ENCODE assay signal across 7 cellular contexts in the genomic region with DNA sequence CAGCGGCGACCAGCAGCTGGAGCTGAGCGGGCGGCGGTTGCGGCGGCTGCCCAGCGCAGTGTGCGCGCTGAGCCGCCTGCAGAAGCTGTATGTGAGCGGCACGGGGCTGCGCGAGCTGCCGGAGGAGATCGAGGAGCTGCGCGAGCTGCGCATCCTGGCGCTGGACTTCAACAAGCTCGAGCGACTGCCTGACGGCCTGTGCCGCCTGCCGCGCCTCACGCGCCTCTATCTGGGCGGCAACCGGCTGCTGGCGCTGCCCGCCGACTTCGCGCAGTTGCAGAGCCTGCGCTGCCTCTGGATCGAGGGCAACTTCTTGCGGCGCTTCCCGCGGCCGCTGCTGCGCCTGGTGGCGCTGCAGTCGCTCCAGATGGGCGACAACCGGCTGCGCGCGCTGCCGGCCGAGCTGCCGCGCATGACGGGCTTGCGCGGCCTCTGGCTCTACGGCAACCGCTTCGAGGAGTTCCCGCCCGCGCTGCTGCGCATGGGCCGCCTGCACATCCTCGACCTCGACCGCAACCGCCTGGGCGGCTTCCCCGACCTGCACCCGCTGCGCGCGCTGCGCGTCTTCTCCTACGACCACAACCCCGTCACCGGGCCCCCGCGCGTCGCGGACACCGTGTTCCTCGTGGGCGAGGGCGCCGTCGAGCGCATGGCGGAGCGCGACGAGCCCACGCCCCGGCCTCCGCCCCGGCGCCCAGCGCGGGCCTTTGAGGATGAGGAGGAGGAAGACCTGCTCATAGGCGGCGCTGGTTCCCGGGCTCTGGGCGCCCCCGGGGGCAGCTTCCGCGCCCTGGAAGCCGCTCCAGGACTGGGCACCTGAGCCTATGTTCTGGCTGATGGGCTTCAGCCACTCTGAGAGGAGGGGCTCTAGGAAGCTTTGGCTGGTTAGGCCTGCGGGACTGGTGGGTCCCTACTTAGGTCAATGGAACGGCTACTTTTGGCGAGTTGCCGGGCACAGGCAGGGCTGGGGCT. TPM values are rescaled to one million over a fixed set of nuclear protein-coding genes. Genes with fewer than 3 reads are reported as not detected.
A peak's percentile ranks its signal among the peaks of the same experiment; 100 is the strongest.
DNase-seq lines count a peak whose midpoint lies in the region; ATAC-seq, FAIRE-seq and TF ChIP-seq lines count a peak whose summit lies in the region.

No MANE protein-coding gene starts in this region.

- no peak overlapping the region for H3K27ac Mint-ChIP-seq in activated T-cell treated with anti-CD3 and anti-CD28 coated beads, Interleukin-2, amount 50 U/mL, for 72 hours
- no peak overlapping the region for H3K27ac Mint-ChIP-seq in natural killer cell treated with Interleukin-12 subunit alpha and Interleukin-12 subunit beta and Interleukin-15 and Interleukin-18, amount 100 ng/mL, for 72 hours

- peaks cover 9% of the 10 kb centered on the region for H3K4me1 Mint-ChIP-seq in activated T-cell treated with anti-CD3 and anti-CD28 coated beads, Interleukin-2, amount 50 U/mL, for 72 hours (ENCODE audit: low read depth)
- peaks cover 4 to 5% of the 10 kb centered on the region in 2 donors for H3K4me1 Mint-ChIP-seq in natural killer cell treated with Interleukin-12 subunit alpha and Interleukin-12 subunit beta and Interleukin-15 and Interleukin-18, amount 100 ng/mL, for 72 hours (ENCODE audit: low read depth in 2 of 2)

- FAIRE-seq in GM18507 (lab: Jason Lieb, UNC) = peak; percentile 38

- no peak for TF ChIP-seq CTCF in fibroblast of mammary gland (conservative IDR thresholded peaks at IDR 0.05; ENCODE audit: control insufficient read depth, insufficient read depth, low read depth, low read length)

- no peaks in the 10 kb centered on the region for H3K9me3 Mint-ChIP-seq in activated T-cell treated with anti-CD3 and anti-CD28 coated beads, Interleukin-2, amount 50 U/mL, for 72 hours
- no peaks in the 10 kb centered on the region for H3K9me3 Mint-ChIP-seq in natural killer cell treated with Interleukin-12 subunit alpha and Interleukin-12 subunit beta and Interleukin-15 and Interleukin-18, amount 100 ng/mL, for 72 hours

- no peaks in the 10 kb centered on the region for H3K36me3 Mint-ChIP-seq in activated T-cell treated with anti-CD3 and anti-CD28 coated beads, Interleukin-2, amount 50 U/mL, for 72 hours (ENCODE audit: insufficient read depth in 2 of 2)
- H3K36me3 Mint-ChIP-seq in natural killer cell treated with Interleukin-12 subunit alpha and Interleukin-12 subunit beta and Interleukin-15 and Interleukin-18, amount 100 ng/mL, for 72 hours = no peaks in the 10 kb centered on the region

- no peak overlapping the region for H3K4me3 ChIP-seq in fibroblast of mammary gland (ENCODE audit: control insufficient read depth, low read depth, low read length)

- peak overlapping the region; percentile 55 to 67 for H3K4me3 Mint-ChIP-seq in activated T-cell treated with anti-CD3 and anti-CD28 coated beads, Interleukin-2, amount 50 U/mL, for 72 hours
- no peak overlapping the region for H3K4me3 Mint-ChIP-seq in natural killer cell treated with Interleukin-12 subunit alpha and Interleukin-12 subunit beta and Interleukin-15 and Interleukin-18, amount 100 ng/mL, for 72 hours

- DNase-seq in GM18507 (ENCODE audit: extremely low spot score, insufficient read length, low read depth) (peak; percentile 62), NCI-H82 (lab: John Stamatoyannopoulos, UW) (peak; percentile 90), fibroblast of mammary gland (ENCODE audit: low read depth) (peak; percentile 62), stromal cell of bone marrow (ENCODE audit: low read depth) (peak; percentile 36)
- peak; percentile 78 to 84 for DNase-seq in activated T-cell treated with anti-CD3 and anti-CD28 coated beads, Interleukin-2, amount 50 U/mL, for 72 hours
- peak; percentile 77 for DNase-seq in natural killer cell treated with Interleukin-12 subunit alpha and Interleukin-12 subunit beta and Interleukin-15 and Interleukin-18, amount 100 ng/mL, for 72 hours (ENCODE audit: low spot score)

- peaks cover 66% of the 10 kb centered on the region for H3K27me3 Mint-ChIP-seq in activated T-cell treated with anti-CD3 and anti-CD28 coated beads, Interleukin-2, amount 50 U/mL, for 72 hours (ENCODE audit: low read depth)
- H3K27me3 Mint-ChIP-seq in natural killer cell treated with Interleukin-12 subunit alpha and Interleukin-12 subunit beta and Interleukin-15 and Interleukin-18, amount 100 ng/mL, for 72 hours = peaks cover 28% of the 10 kb centered on the region in 2 donors

- ATAC-seq in HG03469 (IDR thresholded peaks at IDR 0.05; ENCODE audit: unreplicated experiment) = peak; percentile 63
- ATAC-seq in activated T-cell treated with anti-CD3 and anti-CD28 coated beads, Interleukin-2, amount 50 U/mL, for 72 hours (replicated peaks in 1 of 2) = peak; percentile 83 to 90
- ATAC-seq in natural killer cell treated with Interleukin-12 subunit alpha and Interleukin-12 subunit beta and Interleukin-15 and Interleukin-18, amount 100 ng/mL, for 72 hours = peak; percentile 85 to 88

RNA-seq across cellular contexts. Expression of a gene that starts 0.8 kb away (rescaled TPM):
- total RNA-seq in activated T-cell treated with anti-CD3 and anti-CD28 coated beads, Interleukin-2, amount 50 U/mL, for 72 hours = not detected
- not detected for total RNA-seq in natural killer cell treated with Interleukin-12 subunit alpha and Interleukin-12 subunit beta and Interleukin-15 and Interleukin-18, amount 100 ng/mL, for 72 hours

Comparison
In these comparisons a context has a peak if more than half of its experiments do, and no peak if none do; other contexts are left out.
1. DNase-seq: peak in every context shown above with its lines; median percentile 90 in NCI-H82; 81 in activated T-cell treated with anti-CD3 and anti-CD28 coated beads, Interleukin-2, amount 50 U/mL, for 72 hours; 77 in natural killer cell treated with Interleukin-12 subunit alpha and Interleukin-12 subunit beta and Interleukin-15 and Interleukin-18, amount 100 ng/mL, for 72 hours; 62 in GM18507; 62 in fibroblast of mammary gland; 36 in stromal cell of bone marrow.